In the genomic region with DNA sequence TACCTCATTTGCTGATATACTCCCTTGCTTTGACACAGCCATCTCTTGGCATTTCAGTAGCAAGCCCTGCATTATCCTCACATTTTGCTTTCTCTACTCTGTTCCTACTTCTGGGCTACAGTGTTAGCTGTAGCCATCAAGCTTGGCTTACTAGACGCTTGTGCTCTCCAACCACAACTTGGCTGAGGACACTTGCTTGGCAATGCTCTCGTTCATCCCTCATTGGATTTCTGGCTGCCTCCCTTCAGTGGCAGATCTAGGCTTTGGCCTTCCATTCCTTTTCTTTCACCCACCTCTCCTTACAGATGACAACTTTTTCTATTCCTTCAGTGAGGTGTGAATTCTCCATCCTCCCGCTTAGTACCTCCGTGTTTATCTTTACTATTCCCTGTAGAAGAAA, we compare ENCODE assay signal across 16 cellular contexts.
"Had no signal": no experiment of that assay in that cellular context is flagged by ENCODE, and none has a peak within 500 bp of the region (broad histone marks: within the 10 kb centered on the region; RNA-seq: fewer than 3 reads in every experiment).

No MANE protein-coding gene starts in this region.

- H3K9me3 ChIP-seq: colonic mucosa, gastrocnemius medialis, ovary had no signal

- H3K36me3 ChIP-seq: breast epithelium, colonic mucosa, esophagus muscularis mucosa, gastrocnemius medialis, lower lobe of right lung, neural progenitor cell, ovary had no signal

- H3K4me3 ChIP-seq: breast epithelium, colonic mucosa, esophagus muscularis mucosa, gastrocnemius medialis, lower lobe of right lung, neural progenitor cell, ovary had no signal

- DNase-seq: activated CD4-positive, alpha-beta T cell treated with anti-CD3 and anti-CD28 coated beads for 1 hour; activated CD8-positive, alpha-beta memory T cell treated with anti-CD3 and anti-CD28 coated beads, Interleukin-2, amount 50 U/mL, for 4 hours; activated T-cell treated with anti-CD3 and anti-CD28 coated beads, Interleukin-2, amount 50 U/mL, for 24 hours; colonic mucosa; gastrocnemius medialis; lower lobe of right lung; naive thymus-derived CD8-positive, alpha-beta T cell; ovary; stimulated activated CD4-positive, alpha-beta T cell treated with anti-CD3 and anti-CD28 coated beads, Interleukin-4, amount 100 ng/mL, for 24 hours; stimulated activated naive CD4-positive, alpha-beta T cell treated with Interleukin-2 at 50 U/mL for 16 hours; T-helper 9 cell had no signal

- H3K27me3 ChIP-seq: breast epithelium, colonic mucosa, esophagus muscularis mucosa, gastrocnemius medialis, neural progenitor cell, ovary had no signal

- H3K27ac ChIP-seq: breast epithelium, colonic mucosa, esophagus muscularis mucosa, gastrocnemius medialis, lower lobe of right lung, neural progenitor cell, ovary had no signal

- ATAC-seq: activated naive CD4-positive, alpha-beta T cell treated with anti-CD3 and anti-CD28 coated beads, Interleukin-2, amount 50 U/mL, for 72 hours; activated T-helper 17 cell treated with anti-CD3 and anti-CD28 coated beads, Interleukin-2, amount 50 U/mL, for 72 hours; gastrocnemius medialis; lower lobe of right lung; naive thymus-derived CD8-positive, alpha-beta T cell had no signal

- H3K4me1 ChIP-seq: breast epithelium, colonic mucosa, esophagus muscularis mucosa, gastrocnemius medialis, lower lobe of right lung, neural progenitor cell had no signal
